8 cellular contexts compared by ENCODE assay signal in genomic region chr10:102744374-102745051, GRCh38. TPM values are rescaled to one million over a fixed set of nuclear protein-coding genes. Genes with fewer than 3 reads are reported as not detected.
DNase-seq lines count a peak whose midpoint lies in the region; ATAC-seq and TF ChIP-seq lines count a peak whose summit lies in the region.

No MANE protein-coding gene starts in this region.

- TF ChIP-seq CTCF in 22Rv1 (IDR thresholded peaks at IDR 0.05) (no peak), Peyer's patch (IDR thresholded peaks at IDR 0.05) (no peak), mesothelial cell of epicardium (IDR thresholded peaks at IDR 0.05; ENCODE audit: unreplicated experiment) (no peak), type B pancreatic cell (conservative IDR thresholded peaks at IDR 0.05) (no peak)

- H3K27ac Mint-ChIP-seq in mesothelial cell of epicardium = peak overlapping the region; percentile 94
- peak overlapping the region; percentile 89 for H3K27ac Mint-ChIP-seq in type B pancreatic cell

- H3K4me1 Mint-ChIP-seq in mesothelial cell of epicardium = peaks cover 28% of the 10 kb centered on the region
- H3K4me1 Mint-ChIP-seq in type B pancreatic cell (ENCODE audit: unreplicated experiment) = peaks cover 27% of the 10 kb centered on the region

- H3K27me3 Mint-ChIP-seq in mesothelial cell of epicardium (ENCODE audit: low read depth) (no peaks in the 10 kb centered on the region), type B pancreatic cell (no peaks in the 10 kb centered on the region)

- H3K9me3 ChIP-seq in Peyer's patch = no peaks in the 10 kb centered on the region

- no peaks in the 10 kb centered on the region for H3K27me3 ChIP-seq in Peyer's patch

- H3K27ac ChIP-seq in 22Rv1 = peak overlapping the region; percentile 61
- peak overlapping the region; percentile 81 to 92 (median 90) for H3K27ac ChIP-seq in Peyer's patch

- DNase-seq in Peyer's patch = no peak
- peak; percentile 48 for DNase-seq in dermis blood vessel endothelial cell
- no peak for DNase-seq in mesothelial cell of epicardium (ENCODE audit: low spot score in 2 of 2, unreplicated experiment in 2 of 2)
- DNase-seq in type B pancreatic cell (ENCODE audit: extremely low spot score, unreplicated experiment) = no peak
- DNase-seq in NOMO-1 treated with dmso at 0.1 percent for 144 hours (lab: John Stamatoyannopoulos, UW; ENCODE audit: unreplicated experiment) = no peak

- peaks cover 0 to 22% (median 2%) of the 10 kb centered on the region in 4 donors for H3K4me1 ChIP-seq in Peyer's patch

- TF ChIP-seq POLR2A in Peyer's patch (IDR thresholded peaks at IDR 0.05) = no peak

- no peaks in the 10 kb centered on the region for H3K36me3 ChIP-seq in Peyer's patch

- peak overlapping the region; percentile 60 to 92 (median 84) for H3K4me3 ChIP-seq in Peyer's patch

- H3K36me3 Mint-ChIP-seq in mesothelial cell of epicardium = peaks cover 3% of the 10 kb centered on the region
- H3K36me3 Mint-ChIP-seq in type B pancreatic cell = peaks cover 11% of the 10 kb centered on the region

- H3K4me3 Mint-ChIP-seq in mesothelial cell of epicardium (peak overlapping the region; percentile 93), type B pancreatic cell (peak overlapping the region; percentile 93)

- H3K9me3 Mint-ChIP-seq in mesothelial cell of epicardium (no peaks in the 10 kb centered on the region), type B pancreatic cell (peaks cover 6% of the 10 kb centered on the region)

- ATAC-seq in GM18868 (IDR thresholded peaks at IDR 0.05; ENCODE audit: unreplicated experiment) (peak; percentile 7), HG02938 (IDR thresholded peaks at IDR 0.05; ENCODE audit: unreplicated experiment) (no peak)

RNA-seq across cellular contexts. Expression of gene WBP1L, which starts 0.8 kb away (rescaled TPM):
- total RNA-seq in Peyer's patch (10 to 100 TPM; 38.0 to 78.3 (median 65.8) TPM), dermis blood vessel endothelial cell (73.9 and 103 TPM in 2 replicates), mesothelial cell of epicardium (56.3 to 56.7 TPM (median 56.3 TPM) in 3 replicates), type B pancreatic cell (ENCODE audit: low replicate concordance) (40.3 and 80.4 TPM in 2 replicates)

RNA-seq across cellular contexts. Expression of gene SFXN2, which starts 30.1 kb away (rescaled TPM):
- 10 to 100 TPM in 1 of 4 donors, 1 to 10 TPM in 3; 1.9 to 37.1 (median 8.0) TPM for total RNA-seq in Peyer's patch
- 7.1 and 13.7 TPM in 2 replicates for total RNA-seq in dermis blood vessel endothelial cell
- 33.3 to 36.8 TPM (median 34.9 TPM) in 3 replicates for total RNA-seq in mesothelial cell of epicardium
- total RNA-seq in type B pancreatic cell (ENCODE audit: low replicate concordance) = 27.8 and 35.8 TPM in 2 replicates

RNA-seq across cellular contexts. Expression of gene ARL3, which starts 30.3 kb away (rescaled TPM):
- total RNA-seq in Peyer's patch = 1 to 10 TPM; 1.4 to 9.1 (median 2.4) TPM
- 3.6 and 4.6 TPM in 2 replicates for total RNA-seq in dermis blood vessel endothelial cell
- 13.0 to 13.9 TPM (median 13.7 TPM) in 3 replicates for total RNA-seq in mesothelial cell of epicardium
- 12.2 and 15.8 TPM in 2 replicates for total RNA-seq in type B pancreatic cell (ENCODE audit: low replicate concordance)
